1 cellular context compared by ENCODE assay signal in genomic region chr14:58297412-58297761, GRCh38.
TF ChIP-seq lines count a peak whose summit lies in the region.

No MANE protein-coding gene starts in this region.

TF ChIP-seq in GM23338, 12 proteins besides CTCF, POLR2A, EP300 and RAD21 (continued from another document):
- TF ChIP-seq, protein P1, sequence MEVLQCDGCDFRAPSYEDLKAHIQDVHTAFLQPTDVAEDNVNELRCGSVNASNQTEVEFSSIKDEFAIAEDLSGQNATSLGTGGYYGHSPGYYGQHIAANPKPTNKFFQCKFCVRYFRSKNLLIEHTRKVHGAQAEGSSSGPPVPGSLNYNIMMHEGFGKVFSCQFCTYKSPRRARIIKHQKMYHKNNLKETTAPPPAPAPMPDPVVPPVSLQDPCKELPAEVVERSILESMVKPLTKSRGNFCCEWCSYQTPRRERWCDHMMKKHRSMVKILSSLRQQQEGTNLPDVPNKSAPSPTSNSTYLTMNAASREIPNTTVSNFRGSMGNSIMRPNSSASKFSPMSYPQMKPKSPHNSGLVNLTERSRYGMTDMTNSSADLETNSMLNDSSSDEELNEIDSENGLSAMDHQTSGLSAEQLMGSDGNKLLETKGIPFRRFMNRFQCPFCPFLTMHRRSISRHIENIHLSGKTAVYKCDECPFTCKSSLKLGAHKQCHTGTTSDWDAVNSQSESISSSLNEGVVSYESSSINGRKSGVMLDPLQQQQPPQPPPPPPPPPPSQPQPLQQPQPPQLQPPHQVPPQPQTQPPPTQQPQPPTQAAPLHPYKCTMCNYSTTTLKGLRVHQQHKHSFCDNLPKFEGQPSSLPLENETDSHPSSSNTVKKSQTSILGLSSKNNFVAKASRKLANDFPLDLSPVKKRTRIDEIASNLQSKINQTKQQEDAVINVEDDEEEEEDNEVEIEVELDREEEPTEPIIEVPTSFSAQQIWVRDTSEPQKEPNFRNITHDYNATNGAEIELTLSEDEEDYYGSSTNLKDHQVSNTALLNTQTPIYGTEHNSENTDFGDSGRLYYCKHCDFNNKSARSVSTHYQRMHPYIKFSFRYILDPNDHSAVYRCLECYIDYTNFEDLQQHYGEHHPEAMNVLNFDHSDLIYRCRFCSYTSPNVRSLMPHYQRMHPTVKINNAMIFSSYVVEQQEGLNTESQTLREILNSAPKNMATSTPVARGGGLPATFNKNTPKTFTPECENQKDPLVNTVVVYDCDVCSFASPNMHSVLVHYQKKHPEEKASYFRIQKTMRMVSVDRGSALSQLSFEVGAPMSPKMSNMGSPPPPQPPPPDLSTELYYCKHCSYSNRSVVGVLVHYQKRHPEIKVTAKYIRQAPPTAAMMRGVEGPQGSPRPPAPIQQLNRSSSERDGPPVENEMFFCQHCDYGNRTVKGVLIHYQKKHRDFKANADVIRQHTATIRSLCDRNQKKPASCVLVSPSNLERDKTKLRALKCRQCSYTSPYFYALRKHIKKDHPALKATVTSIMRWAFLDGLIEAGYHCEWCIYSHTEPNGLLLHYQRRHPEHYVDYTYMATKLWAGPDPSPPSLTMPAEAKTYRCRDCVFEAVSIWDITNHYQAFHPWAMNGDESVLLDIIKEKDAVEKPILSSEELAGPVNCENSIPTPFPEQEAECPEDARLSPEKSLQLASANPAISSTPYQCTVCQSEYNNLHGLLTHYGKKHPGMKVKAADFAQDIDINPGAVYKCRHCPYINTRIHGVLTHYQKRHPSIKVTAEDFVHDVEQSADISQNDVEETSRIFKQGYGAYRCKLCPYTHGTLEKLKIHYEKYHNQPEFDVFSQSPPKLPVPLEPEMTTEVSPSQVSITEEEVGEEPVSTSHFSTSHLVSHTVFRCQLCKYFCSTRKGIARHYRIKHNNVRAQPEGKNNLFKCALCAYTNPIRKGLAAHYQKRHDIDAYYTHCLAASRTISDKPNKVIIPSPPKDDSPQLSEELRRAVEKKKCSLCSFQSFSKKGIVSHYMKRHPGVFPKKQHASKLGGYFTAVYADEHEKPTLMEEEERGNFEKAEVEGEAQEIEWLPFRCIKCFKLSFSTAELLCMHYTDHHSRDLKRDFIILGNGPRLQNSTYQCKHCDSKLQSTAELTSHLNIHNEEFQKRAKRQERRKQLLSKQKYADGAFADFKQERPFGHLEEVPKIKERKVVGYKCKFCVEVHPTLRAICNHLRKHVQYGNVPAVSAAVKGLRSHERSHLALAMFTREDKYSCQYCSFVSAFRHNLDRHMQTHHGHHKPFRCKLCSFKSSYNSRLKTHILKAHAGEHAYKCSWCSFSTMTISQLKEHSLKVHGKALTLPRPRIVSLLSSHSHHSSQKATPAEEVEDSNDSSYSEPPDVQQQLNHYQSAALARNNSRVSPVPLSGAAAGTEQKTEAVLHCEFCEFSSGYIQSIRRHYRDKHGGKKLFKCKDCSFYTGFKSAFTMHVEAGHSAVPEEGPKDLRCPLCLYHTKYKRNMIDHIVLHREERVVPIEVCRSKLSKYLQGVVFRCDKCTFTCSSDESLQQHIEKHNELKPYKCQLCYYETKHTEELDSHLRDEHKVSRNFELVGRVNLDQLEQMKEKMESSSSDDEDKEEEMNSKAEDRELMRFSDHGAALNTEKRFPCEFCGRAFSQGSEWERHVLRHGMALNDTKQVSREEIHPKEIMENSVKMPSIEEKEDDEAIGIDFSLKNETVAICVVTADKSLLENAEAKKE (CRISPR knock-in tag; IDR thresholded peaks at IDR 0.05): no peak
- TF ChIP-seq NANOG (IDR thresholded peaks at IDR 0.05; ENCODE audit: borderline replicate concordance): no peak
- TF ChIP-seq, protein P2, sequence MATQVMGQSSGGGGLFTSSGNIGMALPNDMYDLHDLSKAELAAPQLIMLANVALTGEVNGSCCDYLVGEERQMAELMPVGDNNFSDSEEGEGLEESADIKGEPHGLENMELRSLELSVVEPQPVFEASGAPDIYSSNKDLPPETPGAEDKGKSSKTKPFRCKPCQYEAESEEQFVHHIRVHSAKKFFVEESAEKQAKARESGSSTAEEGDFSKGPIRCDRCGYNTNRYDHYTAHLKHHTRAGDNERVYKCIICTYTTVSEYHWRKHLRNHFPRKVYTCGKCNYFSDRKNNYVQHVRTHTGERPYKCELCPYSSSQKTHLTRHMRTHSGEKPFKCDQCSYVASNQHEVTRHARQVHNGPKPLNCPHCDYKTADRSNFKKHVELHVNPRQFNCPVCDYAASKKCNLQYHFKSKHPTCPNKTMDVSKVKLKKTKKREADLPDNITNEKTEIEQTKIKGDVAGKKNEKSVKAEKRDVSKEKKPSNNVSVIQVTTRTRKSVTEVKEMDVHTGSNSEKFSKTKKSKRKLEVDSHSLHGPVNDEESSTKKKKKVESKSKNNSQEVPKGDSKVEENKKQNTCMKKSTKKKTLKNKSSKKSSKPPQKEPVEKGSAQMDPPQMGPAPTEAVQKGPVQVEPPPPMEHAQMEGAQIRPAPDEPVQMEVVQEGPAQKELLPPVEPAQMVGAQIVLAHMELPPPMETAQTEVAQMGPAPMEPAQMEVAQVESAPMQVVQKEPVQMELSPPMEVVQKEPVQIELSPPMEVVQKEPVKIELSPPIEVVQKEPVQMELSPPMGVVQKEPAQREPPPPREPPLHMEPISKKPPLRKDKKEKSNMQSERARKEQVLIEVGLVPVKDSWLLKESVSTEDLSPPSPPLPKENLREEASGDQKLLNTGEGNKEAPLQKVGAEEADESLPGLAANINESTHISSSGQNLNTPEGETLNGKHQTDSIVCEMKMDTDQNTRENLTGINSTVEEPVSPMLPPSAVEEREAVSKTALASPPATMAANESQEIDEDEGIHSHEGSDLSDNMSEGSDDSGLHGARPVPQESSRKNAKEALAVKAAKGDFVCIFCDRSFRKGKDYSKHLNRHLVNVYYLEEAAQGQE (IDR thresholded peaks at IDR 0.05; ENCODE audit: unreplicated experiment): no peak
- no peak for TF ChIP-seq POLR2AphosphoS5 (IDR thresholded peaks at IDR 0.05; ENCODE audit: low read depth)
